In the genomic region with DNA sequence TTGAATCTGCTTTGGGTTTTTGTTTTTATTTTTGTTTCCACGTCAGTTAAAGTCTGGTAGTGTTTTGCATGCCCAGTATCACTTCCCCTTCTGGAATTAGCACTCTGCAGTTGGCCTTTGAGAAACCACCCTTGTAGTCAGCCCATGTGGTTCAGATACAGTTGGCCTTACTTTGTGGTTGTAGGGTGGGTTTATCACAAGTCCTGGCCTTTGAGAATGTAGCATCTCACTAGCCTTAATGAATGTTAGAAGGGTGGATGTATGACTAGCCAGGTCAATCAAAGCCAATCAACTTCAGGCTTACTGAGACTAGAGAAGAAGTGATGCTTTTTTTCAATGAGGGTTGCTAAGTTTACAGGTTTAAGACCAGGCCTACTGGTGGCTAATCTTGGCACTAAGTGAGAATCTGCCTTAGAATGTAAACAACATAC, we compare ENCODE assay signal across 10 cellular contexts. TPM values are rescaled to one million over a fixed set of nuclear protein-coding genes. Genes with fewer than 3 reads are reported as not detected.
DNase-seq lines count a peak whose midpoint lies in the region; ATAC-seq, FAIRE-seq and TF ChIP-seq lines count a peak whose summit lies in the region.
"Had no signal": no experiment of that assay in that cellular context is flagged by ENCODE, and none has a peak within 500 bp of the region (broad histone marks: within the 10 kb centered on the region; RNA-seq: fewer than 3 reads in every experiment).

No MANE protein-coding gene starts in this region.

- H3K18ac ChIP-seq in H1 (ENCODE audit: extremely low read depth, low read length), result no peak overlapping the region

- H3K4me3 ChIP-seq in H1 (ENCODE audit: extremely low read depth in 1 of 4, insufficient read depth in 2 of 4, low read depth in 3 of 4, low read length in 4 of 4) (no peak overlapping the region), esophagus squamous epithelium (no peak overlapping the region)
- no peak overlapping the region for H3K4me3 ChIP-seq in CD4-positive, alpha-beta memory T cell (ENCODE audit: low read length in 2 of 2)

- no peak overlapping the region for H2AFZ ChIP-seq in H1 (ENCODE audit: low read length)

- ATAC-seq in GM18499 (IDR thresholded peaks at IDR 0.05; ENCODE audit: insufficient read depth, unreplicated experiment) (peak; percentile 92), GM21447 (IDR thresholded peaks at IDR 0.05; ENCODE audit: unreplicated experiment) (peak; percentile 94), HG03432 (IDR thresholded peaks at IDR 0.05; ENCODE audit: unreplicated experiment) (peak; percentile 97)

- H3K27ac ChIP-seq in H1 (ENCODE audit: low read depth, low read length) (no peak overlapping the region), esophagus squamous epithelium (no peak overlapping the region)
- H3K27ac ChIP-seq in CD4-positive, alpha-beta memory T cell (ENCODE audit: low read depth, low read length), result no peak overlapping the region

- no peaks in the 10 kb centered on the region; the same call in 1 of the 2 replicates for H3K23me2 ChIP-seq in H1 (ENCODE audit: low read depth, low read length)

- intact Hi-C loops in esophagus squamous epithelium (cut with DNase I), result loop anchor here (10.0 kb wide), 2 partner anchors 312 to 512 kb away; no protein-coding TSS in a partner anchor
- intact Hi-C loops in CD4-positive, alpha-beta memory T cell (cut with micrococcal nuclease), result no loop called here

- no peak overlapping the region for H3K4me2 ChIP-seq in H1 (ENCODE audit: insufficient read depth in 1 of 2, low read depth in 2 of 2, low read length in 2 of 2)

- H3K9ac ChIP-seq in H1 (replicated peaks in 1 of 4; ENCODE audit: extremely low read depth in 1 of 4, low read depth in 3 of 4, low read length in 3 of 4), result no peak overlapping the region

- WGBS in H1 (ENCODE audit: extremely low coverage in 1 of 2, insufficient coverage in 1 of 2, insufficient read length in 1 of 2, insufficient replicate concordance in 2 of 2, low coverage in 1 of 2, low lambda C conversion rate in 2 of 2, missing lambda C conversion rate in 1 of 2), 2 experiments, result 95% methylated on average over 1 of the region's 1 CpG; no CpG with 5 or more reads in 1 of the 2 experiments
- 70 to 93% methylated on average over 1 of the region's 1 CpG for WGBS in esophagus squamous epithelium, 2 donors

- peaks cover 0 to 9% (median 4%) of the 10 kb centered on the region in 4 donors for H3K4me1 Mint-ChIP-seq in CD4-positive, alpha-beta memory T cell

- no peak overlapping the region for H4K5ac ChIP-seq in H1 (ENCODE audit: insufficient read length, low read depth, low read length)

- no peak overlapping the region for H4K91ac ChIP-seq in H1 (replicated peaks; ENCODE audit: insufficient read length, low read length)

- TF ChIP-seq RAD21 in H1 (IDR thresholded peaks at IDR 0.05 in 1 of 2, conservative IDR thresholded peaks at IDR 0.05 in 1 of 2; ENCODE audit: low read depth in 2 of 2, low read length in 2 of 2), result no peak

- H2BK12ac ChIP-seq in H1 (ENCODE audit: low read depth, low read length), result no peak overlapping the region

- H3K56ac ChIP-seq in H1 (replicated peaks; ENCODE audit: insufficient read length, low read depth, low read length), result no peak overlapping the region

- H3K4me1 ChIP-seq in H1 (replicated peaks in 1 of 4; ENCODE audit: control insufficient read depth in 3 of 4, insufficient read depth in 4 of 4, low read length in 3 of 4) (no peaks in the 10 kb centered on the region), esophagus squamous epithelium (no peaks in the 10 kb centered on the region)
- no peaks in the 10 kb centered on the region for H3K4me1 ChIP-seq in CD4-positive, alpha-beta memory T cell (ENCODE audit: insufficient read depth, low read length)

- CTCF ChIA-PET in H1 (lab: Charles Lee; ENCODE audit: partially characterized antibody), result interaction anchor here (3.1 kb wide), 1 partner anchor 9 kb away, joined by 15 read pairs; no protein-coding TSS in a partner anchor
- CTCF ChIA-PET in CD4-positive, alpha-beta memory T cell (lab: Charles Lee; ENCODE audit: partially characterized antibody), result no interaction called here

- H3K4ac ChIP-seq in H1 (replicated peaks; ENCODE audit: insufficient read length, low read depth, low read length), result no peak overlapping the region

- POLR2A ChIA-PET in H1 (lab: Charles Lee; ENCODE audit: partially characterized antibody), result no interaction called here
- POLR2A ChIA-PET in CD4-positive, alpha-beta memory T cell (lab: Charles Lee; ENCODE audit: partially characterized antibody), result no interaction called here

- H3K14ac ChIP-seq in H1 (ENCODE audit: insufficient read length), result no peak overlapping the region

- no peaks in the 10 kb centered on the region for H3K27me3 ChIP-seq in H1 (replicated peaks in 1 of 4; ENCODE audit: control insufficient read depth in 3 of 4, extremely low read depth in 1 of 4, insufficient read depth in 3 of 4, low read length in 3 of 4)
- H3K27me3 ChIP-seq in esophagus squamous epithelium, result no peaks in the 10 kb centered on the region
- H3K27me3 ChIP-seq in CD4-positive, alpha-beta memory T cell (ENCODE audit: insufficient read depth, low read length), result no peaks in the 10 kb centered on the region

- TF ChIP-seq EP300 in H1 (IDR thresholded peaks at IDR 0.05; ENCODE audit: borderline replicate concordance in 1 of 2, low read depth in 2 of 2, low read length in 2 of 2), result no peak

- no peak for TF ChIP-seq CTCF in H1 (IDR thresholded peaks at IDR 0.05; ENCODE audit: control extremely low read depth in 1 of 3, insufficient read depth in 1 of 3, low read depth in 1 of 3, low read length in 3 of 3)
- no peak for TF ChIP-seq CTCF in esophagus squamous epithelium (IDR thresholded peaks at IDR 0.05)

- DNase-seq in H1 (ENCODE audit: low read depth in 1 of 2, low spot score in 2 of 2) (no peak), kidney tubule cell (ENCODE audit: low spot score) (no peak), esophagus squamous epithelium (lab: John Stamatoyannopoulos, UW) (no peak)
- DNase-seq in activated naive CD4-positive, alpha-beta T cell (lab: John Stamatoyannopoulos, UW), result no peak
- no peak for DNase-seq in CD4-positive, alpha-beta memory T cell
- DNase-seq: NCI-H187 had no signal

- no peak overlapping the region for H2BK5ac ChIP-seq in H1 (ENCODE audit: low read depth, low read length)

- no peak overlapping the region for H2BK120ac ChIP-seq in H1 (replicated peaks; ENCODE audit: low read depth, low read length)

- H3K23ac ChIP-seq in H1 (ENCODE audit: insufficient read length), result no peak overlapping the region

- H3K9me3 ChIP-seq in H1 (ENCODE audit: insufficient read depth in 2 of 2, low read depth in 1 of 2, low read length in 1 of 2) (no peaks in the 10 kb centered on the region), esophagus squamous epithelium (no peaks in the 10 kb centered on the region)
- no peaks in the 10 kb centered on the region for H3K9me3 ChIP-seq in CD4-positive, alpha-beta memory T cell (ENCODE audit: control insufficient read depth in 1 of 2, low read length in 2 of 2)

- no peak overlapping the region for H2BK15ac ChIP-seq in H1 (ENCODE audit: low read length)

- peak; percentile 32 for FAIRE-seq in H1 (lab: Jason Lieb, UNC)

- no peaks in the 10 kb centered on the region for H4K20me1 ChIP-seq in H1 (replicated peaks in 1 of 2; ENCODE audit: control insufficient read depth in 1 of 2, insufficient read depth in 2 of 2, low read length in 2 of 2)

- no peaks in the 10 kb centered on the region for H3K27me3 Mint-ChIP-seq in CD4-positive, alpha-beta memory T cell

- H4K8ac ChIP-seq in H1 (ENCODE audit: extremely low read depth, insufficient read depth, low read length), result no peak overlapping the region

- H2AK5ac ChIP-seq in H1 (ENCODE audit: low read depth, low read length), result no peak overlapping the region

- H3K36me3 ChIP-seq in H1 (ENCODE audit: control insufficient read depth in 2 of 4, insufficient read depth in 4 of 4, low read length in 3 of 4) (peaks cover 0 to 5% (median 0%) of the 10 kb centered on the region in 4 experiments; a peak in 2 of 8 replicates), esophagus squamous epithelium (peaks cover 0 to 23% (median 0%) of the 10 kb centered on the region in 3 donors)
- H3K36me3 ChIP-seq in CD4-positive, alpha-beta memory T cell (ENCODE audit: insufficient read depth, low read length), result no peaks in the 10 kb centered on the region

- H3K79me2 ChIP-seq in H1 (ENCODE audit: control insufficient read depth in 1 of 2, insufficient read depth in 2 of 2, low read length in 2 of 2), result no peaks in the 10 kb centered on the region

- no peaks in the 10 kb centered on the region for H3K79me1 ChIP-seq in H1 (ENCODE audit: low read depth, low read length)

- H3K36me3 Mint-ChIP-seq in CD4-positive, alpha-beta memory T cell, result peaks cover 3 to 12% of the 10 kb centered on the region in 2 donors

- H3K9me3 Mint-ChIP-seq in CD4-positive, alpha-beta memory T cell, result no peaks in the 10 kb centered on the region
- H3K9me3 Mint-ChIP-seq: nephron had no signal

- no peak overlapping the region for H2BK20ac ChIP-seq in H1 (ENCODE audit: low read length)

- H3K4me3 Mint-ChIP-seq in CD4-positive, alpha-beta memory T cell, result no peak overlapping the region
- H3K4me3 Mint-ChIP-seq: nephron had no signal

- H3K27ac Mint-ChIP-seq in CD4-positive, alpha-beta memory T cell, result no peak overlapping the region
- H3K27ac Mint-ChIP-seq: nephron had no signal

- no peak for TF ChIP-seq POLR2A in H1 (IDR thresholded peaks at IDR 0.05; ENCODE audit: control extremely low read depth in 1 of 2, low read depth in 2 of 2, low read length in 2 of 2)
- TF ChIP-seq POLR2A in esophagus squamous epithelium (IDR thresholded peaks at IDR 0.05), result no peak

TF ChIP-seq in H1, 55 proteins besides CTCF, POLR2A, EP300 and RAD21 (continues in another document):
- TF ChIP-seq POU5F1 (IDR thresholded peaks at IDR 0.05; ENCODE audit: low read depth, low read length), result no peak
- no peak for TF ChIP-seq PHF8 (conservative IDR thresholded peaks at IDR 0.05; ENCODE audit: low read depth, low read length)
- no peak for TF ChIP-seq ATF3 (IDR thresholded peaks at IDR 0.05; ENCODE audit: insufficient read depth, low read depth, low read length)
- TF ChIP-seq KDM5A (IDR thresholded peaks at IDR 0.05; ENCODE audit: low read length), result no peak

RNA-seq across cellular contexts. Expression of gene ARL14EP, which starts 19.8 kb away (rescaled TPM):
- 29.6 and 32.6 TPM in 2 replicates for total RNA-seq in H1 (2021; fragmentation: NEBNext Ultra II Directional; extraction: Animal tissue kit (Norgen Biotek cat#: 25700))
- 6.8 and 14.3 TPM in 2 replicates for polyA plus RNA-seq in H1 (2011; rRNA removed)
- 15.7 TPM for polyA plus RNA-seq in H1 (2011; cell fraction: cytosol; rRNA removed)
- polyA plus RNA-seq in H1 (2011; cell fraction: nucleus; rRNA removed), result 3.0 TPM
- 16.5 to 37.4 TPM (median 21.5 TPM) in 4 replicates for polyA plus RNA-seq in H1 (2012, experiment 1 of 2)
- polyA plus RNA-seq in H1 (2012, experiment 2 of 2), result 2.2 TPM
- 25.0 TPM for polyA plus RNA-seq in H1 (2013, experiment 1 of 2)
- polyA plus RNA-seq in H1 (2013, experiment 2 of 2), result 22.3 TPM
- 12.4 and 20.8 TPM in 2 replicates for polyA minus RNA-seq in H1 (2011; rRNA and poly(A)+ RNA removed)
- polyA minus RNA-seq in H1 (2011; cell fraction: cytosol; rRNA and poly(A)+ RNA removed), result 7.4 TPM
- 21.8 TPM for polyA minus RNA-seq in H1 (2011; cell fraction: nucleus; rRNA and poly(A)+ RNA removed)
- total RNA-seq in esophagus squamous epithelium, result 10 to 100 TPM in 3 of 4 donors, 1 to 10 TPM in 1; 8.3 to 19.1 (median 13.3) TPM
- total RNA-seq in CD4-positive, alpha-beta memory T cell, result 10 to 100 TPM; 44.3 to 50.1 TPM
- 10 to 100 TPM; 83.6 to 86.7 TPM for polyA plus RNA-seq in CD4-positive, alpha-beta memory T cell
